ENCODE assay signal across 2 cellular contexts in the genomic region with DNA sequence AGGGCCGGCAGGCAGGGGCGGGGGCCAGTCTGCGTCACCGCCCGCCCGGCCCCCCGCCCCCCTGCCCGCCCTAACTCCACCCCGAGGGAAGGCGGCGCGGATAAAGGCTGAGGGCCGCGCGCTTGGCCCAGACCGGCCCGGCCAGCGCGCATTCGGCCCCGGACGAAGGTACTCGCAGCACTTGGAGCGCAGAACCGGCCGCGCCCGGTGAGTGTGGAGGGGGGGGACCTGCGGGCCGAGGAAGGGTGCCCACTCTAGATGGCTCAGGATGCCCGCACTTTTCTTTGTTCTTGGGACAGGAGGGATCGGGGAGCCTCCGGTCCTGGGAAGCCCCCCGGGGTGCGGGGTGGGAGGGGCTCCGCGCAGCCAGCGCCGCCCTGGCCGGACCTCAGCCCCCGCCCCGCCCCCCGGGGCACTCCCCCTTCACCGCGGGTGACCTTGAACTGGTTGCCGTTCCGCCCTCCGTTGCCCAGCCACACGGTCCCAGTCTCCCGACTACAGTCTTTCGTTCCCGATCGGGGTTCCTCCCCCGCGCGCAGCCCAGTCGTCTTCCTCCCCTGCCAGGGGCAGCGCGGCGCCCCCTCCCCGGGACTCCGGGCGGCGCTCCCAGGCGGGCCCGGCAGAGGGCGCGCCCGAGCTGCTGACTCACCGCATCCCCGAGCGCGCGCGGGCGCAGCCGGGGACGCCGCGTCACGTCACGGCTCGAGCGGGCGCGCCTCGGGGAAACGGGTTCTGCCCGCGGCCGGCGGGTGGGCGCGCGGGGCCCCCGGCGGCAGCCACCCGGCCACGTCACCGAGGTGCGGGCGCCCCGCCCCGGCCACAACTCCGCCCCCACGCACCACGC.
TF ChIP-seq lines count a peak whose summit lies in the region.

A gene (plus strand): TSS at position 130 of the 844 bp plus-strand sequence. CDS start 1,714 bp downstream, outside the sequence.

TF ChIP-seq in IMR-90, 13 proteins besides CTCF, POLR2A, EP300 and RAD21 (continued from another document):
- TF ChIP-seq, protein P1, sequence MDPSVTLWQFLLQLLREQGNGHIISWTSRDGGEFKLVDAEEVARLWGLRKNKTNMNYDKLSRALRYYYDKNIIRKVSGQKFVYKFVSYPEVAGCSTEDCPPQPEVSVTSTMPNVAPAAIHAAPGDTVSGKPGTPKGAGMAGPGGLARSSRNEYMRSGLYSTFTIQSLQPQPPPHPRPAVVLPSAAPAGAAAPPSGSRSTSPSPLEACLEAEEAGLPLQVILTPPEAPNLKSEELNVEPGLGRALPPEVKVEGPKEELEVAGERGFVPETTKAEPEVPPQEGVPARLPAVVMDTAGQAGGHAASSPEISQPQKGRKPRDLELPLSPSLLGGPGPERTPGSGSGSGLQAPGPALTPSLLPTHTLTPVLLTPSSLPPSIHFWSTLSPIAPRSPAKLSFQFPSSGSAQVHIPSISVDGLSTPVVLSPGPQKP (IDR thresholded peaks at IDR 0.05; ENCODE audit: borderline replicate concordance, low read depth, low read length) = no peak
- TF ChIP-seq, protein P2, sequence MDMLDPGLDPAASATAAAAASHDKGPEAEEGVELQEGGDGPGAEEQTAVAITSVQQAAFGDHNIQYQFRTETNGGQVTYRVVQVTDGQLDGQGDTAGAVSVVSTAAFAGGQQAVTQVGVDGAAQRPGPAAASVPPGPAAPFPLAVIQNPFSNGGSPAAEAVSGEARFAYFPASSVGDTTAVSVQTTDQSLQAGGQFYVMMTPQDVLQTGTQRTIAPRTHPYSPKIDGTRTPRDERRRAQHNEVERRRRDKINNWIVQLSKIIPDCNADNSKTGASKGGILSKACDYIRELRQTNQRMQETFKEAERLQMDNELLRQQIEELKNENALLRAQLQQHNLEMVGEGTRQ (IDR thresholded peaks at IDR 0.05; ENCODE audit: low read depth, low read length) = no peak
- TF ChIP-seq BHLHE40 (IDR thresholded peaks at IDR 0.05; ENCODE audit: low read depth, low read length) (no peak), FOS (IDR thresholded peaks at IDR 0.05; ENCODE audit: low read depth, low read length) (peak; percentile 60), SMC3 (IDR thresholded peaks at IDR 0.05; ENCODE audit: low read depth, low read length) (0 out of 2 replicates have a peak, but pooled peaks have one; percentile 5), RCOR1 (IDR thresholded peaks at IDR 0.05; ENCODE audit: insufficient replicate concordance, low read length) (no peak), CEBPB (IDR thresholded peaks at IDR 0.05; ENCODE audit: low read depth, low read length) (no peak)

TF ChIP-seq in SK-N-SH treated with all-trans-retinoic acid at 6 μM for 48 hours, 23 proteins besides CTCF, POLR2A, EP300 and RAD21 (continued from another document):
- TF ChIP-seq ZNF8 (CRISPR knock-in tag; IDR thresholded peaks at IDR 0.05) = no peak
- TF ChIP-seq, protein P3, sequence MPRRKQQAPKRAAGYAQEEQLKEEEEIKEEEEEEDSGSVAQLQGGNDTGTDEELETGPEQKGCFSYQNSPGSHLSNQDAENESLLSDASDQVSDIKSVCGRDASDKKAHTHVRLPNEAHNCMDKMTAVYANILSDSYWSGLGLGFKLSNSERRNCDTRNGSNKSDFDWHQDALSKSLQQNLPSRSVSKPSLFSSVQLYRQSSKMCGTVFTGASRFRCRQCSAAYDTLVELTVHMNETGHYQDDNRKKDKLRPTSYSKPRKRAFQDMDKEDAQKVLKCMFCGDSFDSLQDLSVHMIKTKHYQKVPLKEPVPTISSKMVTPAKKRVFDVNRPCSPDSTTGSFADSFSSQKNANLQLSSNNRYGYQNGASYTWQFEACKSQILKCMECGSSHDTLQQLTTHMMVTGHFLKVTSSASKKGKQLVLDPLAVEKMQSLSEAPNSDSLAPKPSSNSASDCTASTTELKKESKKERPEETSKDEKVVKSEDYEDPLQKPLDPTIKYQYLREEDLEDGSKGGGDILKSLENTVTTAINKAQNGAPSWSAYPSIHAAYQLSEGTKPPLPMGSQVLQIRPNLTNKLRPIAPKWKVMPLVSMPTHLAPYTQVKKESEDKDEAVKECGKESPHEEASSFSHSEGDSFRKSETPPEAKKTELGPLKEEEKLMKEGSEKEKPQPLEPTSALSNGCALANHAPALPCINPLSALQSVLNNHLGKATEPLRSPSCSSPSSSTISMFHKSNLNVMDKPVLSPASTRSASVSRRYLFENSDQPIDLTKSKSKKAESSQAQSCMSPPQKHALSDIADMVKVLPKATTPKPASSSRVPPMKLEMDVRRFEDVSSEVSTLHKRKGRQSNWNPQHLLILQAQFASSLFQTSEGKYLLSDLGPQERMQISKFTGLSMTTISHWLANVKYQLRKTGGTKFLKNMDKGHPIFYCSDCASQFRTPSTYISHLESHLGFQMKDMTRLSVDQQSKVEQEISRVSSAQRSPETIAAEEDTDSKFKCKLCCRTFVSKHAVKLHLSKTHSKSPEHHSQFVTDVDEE (CRISPR knock-in tag; IDR thresholded peaks at IDR 0.05) = 0 out of 2 replicates have a peak, but pooled peaks have one; percentile 41
- TF ChIP-seq, protein P4, sequence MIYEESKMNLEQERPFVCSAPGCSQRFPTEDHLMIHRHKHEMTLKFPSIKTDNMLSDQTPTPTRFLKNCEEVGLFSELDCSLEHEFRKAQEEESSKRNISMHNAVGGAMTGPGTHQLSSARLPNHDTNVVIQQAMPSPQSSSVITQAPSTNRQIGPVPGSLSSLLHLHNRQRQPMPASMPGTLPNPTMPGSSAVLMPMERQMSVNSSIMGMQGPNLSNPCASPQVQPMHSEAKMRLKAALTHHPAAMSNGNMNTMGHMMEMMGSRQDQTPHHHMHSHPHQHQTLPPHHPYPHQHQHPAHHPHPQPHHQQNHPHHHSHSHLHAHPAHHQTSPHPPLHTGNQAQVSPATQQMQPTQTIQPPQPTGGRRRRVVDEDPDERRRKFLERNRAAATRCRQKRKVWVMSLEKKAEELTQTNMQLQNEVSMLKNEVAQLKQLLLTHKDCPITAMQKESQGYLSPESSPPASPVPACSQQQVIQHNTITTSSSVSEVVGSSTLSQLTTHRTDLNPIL (CRISPR knock-in tag; IDR thresholded peaks at IDR 0.05; ENCODE audit: low read depth) = no peak
- TF ChIP-seq ESRRG (CRISPR knock-in tag; IDR thresholded peaks at IDR 0.05) = peak; percentile 45
- no peak for TF ChIP-seq RARB (CRISPR knock-in tag; IDR thresholded peaks at IDR 0.05)
- no peak for TF ChIP-seq ISL1 (CRISPR knock-in tag; IDR thresholded peaks at IDR 0.05)
- no peak for TF ChIP-seq ZNF565 (CRISPR knock-in tag; conservative IDR thresholded peaks at IDR 0.05; ENCODE audit: low read depth)
- TF ChIP-seq ZC3H10 (CRISPR knock-in tag; IDR thresholded peaks at IDR 0.05) = peak; percentile 76
- no peak for TF ChIP-seq SNAI2 (CRISPR knock-in tag; IDR thresholded peaks at IDR 0.05)
